In the genomic region with DNA sequence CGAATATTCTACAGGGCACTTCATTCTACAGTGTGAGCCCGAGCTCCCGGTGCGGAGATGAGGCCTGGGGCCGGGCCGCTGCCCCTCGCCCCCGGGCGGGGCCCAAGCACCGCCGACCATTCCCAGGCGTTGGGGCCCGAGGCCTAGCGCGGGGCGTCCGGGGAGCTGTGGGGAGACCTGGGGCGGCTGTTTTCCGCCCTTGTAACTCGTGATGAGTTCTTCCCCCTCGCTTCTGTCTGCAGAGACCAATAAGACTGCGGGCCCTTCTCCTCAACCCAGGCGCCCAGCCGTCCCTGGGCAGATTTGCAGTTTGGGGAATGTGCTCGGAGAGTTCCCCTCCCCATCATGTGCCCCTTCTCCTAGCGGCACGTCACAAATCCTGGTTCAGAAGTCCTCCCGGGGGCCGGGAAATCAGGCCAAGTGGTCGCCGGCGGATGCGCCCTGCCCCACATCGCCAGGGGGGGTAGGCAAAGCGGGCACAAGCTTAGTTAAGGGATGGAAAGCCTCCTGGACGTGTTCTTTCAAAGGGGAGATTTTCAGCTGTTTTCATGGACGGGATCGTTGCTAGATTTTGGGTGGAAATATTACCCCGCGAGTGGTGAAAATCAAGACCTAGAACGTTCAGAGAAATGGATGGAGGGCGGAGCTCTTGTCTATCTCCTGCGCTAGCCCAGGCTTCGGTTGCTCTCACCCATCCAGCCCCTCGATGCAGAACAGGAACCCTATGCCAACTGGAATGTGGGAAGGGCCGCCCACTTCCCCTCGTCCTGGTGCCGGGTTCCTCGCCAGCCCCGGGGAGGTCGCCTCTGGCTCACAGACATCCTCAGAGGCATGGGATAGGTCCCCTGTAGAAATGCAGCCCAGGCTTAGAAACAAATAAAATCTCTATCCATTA, we compare ENCODE assay signal across 1 cellular context.
TF ChIP-seq lines count a peak whose summit lies in the region.

No MANE protein-coding gene starts in this region.

TF ChIP-seq in HCT116, 20 proteins besides CTCF, POLR2A, EP300 and RAD21 (continued from another document):
- no peak for TF ChIP-seq REST (IDR thresholded peaks at IDR 0.05; ENCODE audit: low read depth)
- no peak for TF ChIP-seq YY1 (IDR thresholded peaks at IDR 0.05; ENCODE audit: extremely low read depth, insufficient replicate concordance, low read depth, low read length)
